17 cellular contexts compared by ENCODE assay signal in the genomic region with DNA sequence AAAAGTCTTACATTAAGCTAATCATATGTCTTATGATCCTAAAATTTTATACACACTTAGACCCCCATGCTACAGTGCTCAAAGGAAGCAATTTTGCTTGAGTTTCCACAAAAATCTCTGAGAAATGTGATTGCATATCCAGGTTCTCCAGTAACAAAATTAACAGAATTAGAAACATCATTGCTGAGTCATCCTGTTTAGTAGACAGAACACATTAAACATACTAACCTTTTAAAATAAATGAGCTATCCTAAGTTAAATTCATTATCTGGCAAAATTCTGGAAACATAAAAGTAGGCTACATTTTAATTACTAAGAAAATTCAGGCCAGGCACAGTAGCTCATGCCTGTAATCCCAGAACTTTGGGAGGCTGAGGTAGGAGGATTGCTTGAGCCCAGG.
A peak's percentile ranks its signal among the peaks of the same experiment; 100 is the strongest.
DNase-seq lines count a peak whose midpoint lies in the region; ATAC-seq, FAIRE-seq and TF ChIP-seq lines count a peak whose summit lies in the region.
"Had no signal": no experiment of that assay in that cellular context is flagged by ENCODE, and none has a peak within 500 bp of the region (broad histone marks: within the 10 kb centered on the region; RNA-seq: fewer than 3 reads in every experiment).

No MANE protein-coding gene starts in this region.

- H3K9ac ChIP-seq in HepG2 (ENCODE audit: insufficient read depth, low read depth, low read length), result no peak overlapping the region

- no peak overlapping the region for H2AFZ ChIP-seq in HepG2 (ENCODE audit: low read length)

- TF ChIP-seq EP300 in HepG2 (IDR thresholded peaks at IDR 0.05; ENCODE audit: low read depth in 2 of 2, low read length in 2 of 2), result no peak
- TF ChIP-seq EP300 in HepG2 (CRISPR knock-in tag; IDR thresholded peaks at IDR 0.05; ENCODE audit: borderline replicate concordance), result no peak

- FAIRE-seq in HepG2 (lab: Jason Lieb, UNC), result no peak

- no peak for TF ChIP-seq CTCF in HepG2 (CRISPR knock-in tag; IDR thresholded peaks at IDR 0.05)
- no peak for TF ChIP-seq CTCF in right lobe of liver (IDR thresholded peaks at IDR 0.05)
- no peak for TF ChIP-seq CTCF in fibroblast of mammary gland (conservative IDR thresholded peaks at IDR 0.05; ENCODE audit: control insufficient read depth, insufficient read depth, low read depth, low read length)
- no peak for TF ChIP-seq CTCF in GM13977 (IDR thresholded peaks at IDR 0.05; ENCODE audit: extremely low read depth, insufficient read depth, missing control alignments)

- H3K4me3 ChIP-seq in HepG2 (replicated peaks in 1 of 3; ENCODE audit: insufficient read depth in 1 of 3, low read depth in 2 of 3, low read length in 3 of 3) (no peak overlapping the region), right lobe of liver (no peak overlapping the region), SJSA1 (no peak overlapping the region), fibroblast of mammary gland (ENCODE audit: control insufficient read depth, low read depth, low read length) (no peak overlapping the region), H7 (ENCODE audit: insufficient read depth, low read depth, low read length) (no peak overlapping the region)

- no peak for TF ChIP-seq RAD21 in HepG2 (CRISPR knock-in tag; IDR thresholded peaks at IDR 0.05)

- peaks cover 13% of the 10 kb centered on the region for H3K79me2 ChIP-seq in HepG2 (ENCODE audit: insufficient read depth, low read length)

- intact Hi-C loops in HepG2 (cut with micrococcal nuclease; ENCODE audit: unreplicated experiment) (no loop called here), right lobe of liver (cut with DNase I) (no loop called here)

- DNase-seq in HepG2 (ENCODE audit: low spot score) (no peak), right lobe of liver (no peak), SJSA1 (ENCODE audit: low read depth in 1 of 2, low spot score in 2 of 2) (peak in 1 of 2 experiments; percentile 19), fibroblast of mammary gland (ENCODE audit: low read depth) (peak; percentile 29), H7 (no peak), GM13977 (ENCODE audit: low spot score) (no peak)
- DNase-seq: GDM1, KG1, NCI-H1092 treated with DMSO at 0.1 percent for 48 hours, NCI-H1694, NCI-H2107, NCI-H226, NCI-H526, SHP77 had no signal

- H3K4me1 ChIP-seq in HepG2 (ENCODE audit: insufficient read depth, low read length) (no peaks in the 10 kb centered on the region), right lobe of liver (no peaks in the 10 kb centered on the region), SJSA1 (replicated peaks) (peaks cover 42% of the 10 kb centered on the region)

- H3K36me3 ChIP-seq in HepG2 (replicated peaks in 1 of 2; ENCODE audit: control insufficient read depth in 1 of 2, insufficient read depth in 2 of 2, low read length in 2 of 2) (peaks cover 0 to 5% of the 10 kb centered on the region in 2 experiments; a peak in 4 of 5 replicates), right lobe of liver (peaks cover 0 to 2% (median 0%) of the 10 kb centered on the region in 4 donors), SJSA1 (peaks cover 7% of the 10 kb centered on the region; the same call in 1 of the 2 replicates), H7 (replicated peaks; ENCODE audit: control insufficient read depth, insufficient read depth, low read length) (no peaks in the 10 kb centered on the region)

- no peak for TF ChIP-seq POLR2A in HepG2 (IDR thresholded peaks at IDR 0.05; ENCODE audit: insufficient read depth in 1 of 2, low read depth in 2 of 2, low read length in 2 of 2)
- TF ChIP-seq POLR2A in right lobe of liver (IDR thresholded peaks at IDR 0.05), result no peak

- in situ Hi-C loops in HepG2 (cut with HindIII; ENCODE audit: extremely low pct_ligation_motif_present, low pct_unique_long_range_greater_than_20kb) (no loop called here), GM13977 (cut with MboI; ENCODE audit: low pct_unique_long_range_greater_than_20kb, low sequenced_read_pairs, unreplicated experiment) (no loop called here)

- POLR2A ChIA-PET in HepG2 (lab: Yijun Ruan, JAX), result no interaction called here

- TSS peak; percentile 10 for BruUV-seq in HepG2 (replicated peaks; lab: Mats Ljungman, UMichigan)

- H4K20me1 ChIP-seq in HepG2 (ENCODE audit: insufficient read depth, low read length), result no peaks in the 10 kb centered on the region

- CTCF ChIA-PET in HepG2 (lab: Yijun Ruan, JAX; ENCODE audit: low intra/inter-chr PET ratio, low total read pairs), result no interaction called here

- ATAC-seq in HepG2 (no peak), right lobe of liver (no peak), GM18520 (IDR thresholded peaks at IDR 0.05; ENCODE audit: unreplicated experiment) (no peak), GM21717 (IDR thresholded peaks at IDR 0.05; ENCODE audit: unreplicated experiment) (no peak)

- H3K9me3 ChIP-seq in HepG2 (ENCODE audit: low read length) (no peaks in the 10 kb centered on the region), right lobe of liver (no peaks in the 10 kb centered on the region), SJSA1 (replicated peaks) (no peaks in the 10 kb centered on the region)

- H3K27ac ChIP-seq in HepG2 (ENCODE audit: extremely low read length, insufficient read depth, low read length) (no peak overlapping the region), right lobe of liver (no peak overlapping the region), SJSA1 (peak overlapping the region; percentile 6; the same call in 1 of the 2 replicates)
- H3K27ac ChIP-seq: HL-60 had no signal

- H3K27me3 ChIP-seq in HepG2 (ENCODE audit: control insufficient read depth in 1 of 2, insufficient read depth in 2 of 2, low read length in 2 of 2), result no peaks in the 10 kb centered on the region
- no peaks in the 10 kb centered on the region for H3K27me3 ChIP-seq in right lobe of liver
- H3K27me3 ChIP-seq in SJSA1 (replicated peaks), result no peaks in the 10 kb centered on the region
- H3K27me3 ChIP-seq in H7 (ENCODE audit: control insufficient read depth, insufficient read depth, low read length), result no peaks in the 10 kb centered on the region

- H3K4me2 ChIP-seq in HepG2 (ENCODE audit: low read depth, low read length), result no peak overlapping the region

TF ChIP-seq in HepG2, 621 proteins besides CTCF, POLR2A, EP300 and RAD21:
- no peak for TF ChIP-seq ZNF605 (CRISPR knock-in tag; IDR thresholded peaks at IDR 0.05)
- TF ChIP-seq HNRNPUL1 (IDR thresholded peaks at IDR 0.05; ENCODE audit: low read depth, low read length), result no peak
- no peak for TF ChIP-seq ZNF790 (CRISPR knock-in tag; IDR thresholded peaks at IDR 0.05; ENCODE audit: borderline replicate concordance)
- TF ChIP-seq NFRKB (IDR thresholded peaks at IDR 0.05), result no peak
- no peak for TF ChIP-seq SMAD9 (CRISPR knock-in tag; IDR thresholded peaks at IDR 0.05)
- TF ChIP-seq, protein P1, sequence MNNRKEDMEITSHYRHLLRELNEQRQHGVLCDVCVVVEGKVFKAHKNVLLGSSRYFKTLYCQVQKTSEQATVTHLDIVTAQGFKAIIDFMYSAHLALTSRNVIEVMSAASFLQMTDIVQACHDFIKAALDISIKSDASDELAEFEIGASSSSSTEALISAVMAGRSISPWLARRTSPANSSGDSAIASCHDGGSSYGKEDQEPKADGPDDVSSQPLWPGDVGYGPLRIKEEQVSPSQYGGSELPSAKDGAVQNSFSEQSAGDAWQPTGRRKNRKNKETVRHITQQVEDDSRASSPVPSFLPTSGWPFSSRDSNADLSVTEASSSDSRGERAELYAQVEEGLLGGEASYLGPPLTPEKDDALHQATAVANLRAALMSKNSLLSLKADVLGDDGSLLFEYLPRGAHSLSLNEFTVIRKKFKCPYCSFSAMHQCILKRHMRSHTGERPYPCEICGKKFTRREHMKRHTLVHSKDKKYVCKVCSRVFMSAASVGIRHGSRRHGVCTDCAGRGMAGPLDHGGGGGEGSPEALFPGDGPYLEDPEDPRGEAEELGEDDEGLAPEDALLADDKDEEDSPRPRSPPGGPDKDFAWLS (CRISPR knock-in tag; IDR thresholded peaks at IDR 0.05; ENCODE audit: borderline replicate concordance), result no peak
- TF ChIP-seq MAFF (IDR thresholded peaks at IDR 0.05; ENCODE audit: low read depth, low read length), result 0 out of 2 replicates have a peak, but pooled peaks have one; percentile 1
- TF ChIP-seq NFIB (CRISPR knock-in tag; IDR thresholded peaks at IDR 0.05; ENCODE audit: borderline replicate concordance), result no peak
- peak; percentile 64; the same call in 1 of the 2 replicates for TF ChIP-seq NFE2L2 (IDR thresholded peaks at IDR 0.05; ENCODE audit: low read length)
- TF ChIP-seq, protein P2, sequence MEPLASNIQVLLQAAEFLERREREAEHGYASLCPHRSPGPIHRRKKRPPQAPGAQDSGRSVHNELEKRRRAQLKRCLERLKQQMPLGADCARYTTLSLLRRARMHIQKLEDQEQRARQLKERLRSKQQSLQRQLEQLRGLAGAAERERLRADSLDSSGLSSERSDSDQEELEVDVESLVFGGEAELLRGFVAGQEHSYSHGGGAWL (CRISPR knock-in tag; IDR thresholded peaks at IDR 0.05), result no peak
- TF ChIP-seq WIZ (CRISPR knock-in tag; IDR thresholded peaks at IDR 0.05), result no peak
- no peak for TF ChIP-seq HOXA5 (CRISPR knock-in tag; IDR thresholded peaks at IDR 0.05)
- TF ChIP-seq, protein P3, sequence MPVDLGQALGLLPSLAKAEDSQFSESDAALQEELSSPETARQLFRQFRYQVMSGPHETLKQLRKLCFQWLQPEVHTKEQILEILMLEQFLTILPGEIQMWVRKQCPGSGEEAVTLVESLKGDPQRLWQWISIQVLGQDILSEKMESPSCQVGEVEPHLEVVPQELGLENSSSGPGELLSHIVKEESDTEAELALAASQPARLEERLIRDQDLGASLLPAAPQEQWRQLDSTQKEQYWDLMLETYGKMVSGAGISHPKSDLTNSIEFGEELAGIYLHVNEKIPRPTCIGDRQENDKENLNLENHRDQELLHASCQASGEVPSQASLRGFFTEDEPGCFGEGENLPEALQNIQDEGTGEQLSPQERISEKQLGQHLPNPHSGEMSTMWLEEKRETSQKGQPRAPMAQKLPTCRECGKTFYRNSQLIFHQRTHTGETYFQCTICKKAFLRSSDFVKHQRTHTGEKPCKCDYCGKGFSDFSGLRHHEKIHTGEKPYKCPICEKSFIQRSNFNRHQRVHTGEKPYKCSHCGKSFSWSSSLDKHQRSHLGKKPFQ (CRISPR knock-in tag; IDR thresholded peaks at IDR 0.05; ENCODE audit: insufficient replicate concordance), result no peak
- no peak for TF ChIP-seq ZNF432 (CRISPR knock-in tag; IDR thresholded peaks at IDR 0.05; ENCODE audit: borderline replicate concordance)
- peak in 1 of 2 experiments; percentile 12; a peak in 1 of 4 replicates for TF ChIP-seq MAFK (conservative IDR thresholded peaks at IDR 0.05 in 1 of 2, IDR thresholded peaks at IDR 0.05 in 1 of 2; ENCODE audit: low read length in 2 of 2)
